ENCODE assay signal across 1 cellular context in genomic region chr1:236342403-236343245, GRCh38.
TF ChIP-seq lines count a peak whose summit lies in the region.

No MANE protein-coding gene starts in this region.

TF ChIP-seq in HEK293, 187 proteins besides CTCF, POLR2A, EP300 and RAD21 (continued from another document):
- TF ChIP-seq PRDM6 (tag by site-specific recombination; IDR thresholded peaks at IDR 0.05) = peak; percentile 89
- no peak for TF ChIP-seq ZNF16 (tag by site-specific recombination; IDR thresholded peaks at IDR 0.05; ENCODE audit: low read depth)
- 0 out of 2 replicates have a peak, but pooled peaks have one; percentile 9 for TF ChIP-seq ZNF335 (tag by site-specific recombination; conservative IDR thresholded peaks at IDR 0.05)
- no peak for TF ChIP-seq ZNF670 (tag by site-specific recombination; IDR thresholded peaks at IDR 0.05; ENCODE audit: low read depth)
- no peak for TF ChIP-seq ZFP41 (tag by site-specific recombination; IDR thresholded peaks at IDR 0.05; ENCODE audit: borderline replicate concordance)
- no peak for TF ChIP-seq ZFHX2 (tag by site-specific recombination; conservative IDR thresholded peaks at IDR 0.05)
- no peak for TF ChIP-seq ZNF791 (tag by site-specific recombination; IDR thresholded peaks at IDR 0.05)
- TF ChIP-seq ZNF362 (tag by site-specific recombination; IDR thresholded peaks at IDR 0.05) = peak; percentile 73; the same call in 1 of the 2 replicates
- TF ChIP-seq BCL6B (tag by site-specific recombination; IDR thresholded peaks at IDR 0.05) = no peak
- no peak for TF ChIP-seq KLF1 (tag by site-specific recombination; IDR thresholded peaks at IDR 0.05)
- TF ChIP-seq ZNF843 (tag by site-specific recombination; IDR thresholded peaks at IDR 0.05) = peak; percentile 86
- no peak for TF ChIP-seq ZNF571 (tag by site-specific recombination; IDR thresholded peaks at IDR 0.05)
- no peak for TF ChIP-seq KLF8 (tag by site-specific recombination; IDR thresholded peaks at IDR 0.05)
- TF ChIP-seq ZNF341 (tag by site-specific recombination; IDR thresholded peaks at IDR 0.05; ENCODE audit: low read depth) = 0 out of 2 replicates have a peak, but pooled peaks have one; percentile 17
- peak; percentile 38; the same call in 1 of the 2 replicates for TF ChIP-seq TCF7L2 (IDR thresholded peaks at IDR 0.05; ENCODE audit: borderline replicate concordance, low read depth, low read length)
- TF ChIP-seq ZXDB (tag by site-specific recombination; IDR thresholded peaks at IDR 0.05) = peak; percentile 84
- TF ChIP-seq ZNF561 (tag by site-specific recombination; IDR thresholded peaks at IDR 0.05; ENCODE audit: borderline replicate concordance) = 0 out of 2 replicates have a peak, but pooled peaks have one; percentile 36
- no peak for TF ChIP-seq ZNF768 (tag by site-specific recombination; IDR thresholded peaks at IDR 0.05)
